Comparison of ENCODE assay signal across 12 cellular contexts in the genomic region with DNA sequence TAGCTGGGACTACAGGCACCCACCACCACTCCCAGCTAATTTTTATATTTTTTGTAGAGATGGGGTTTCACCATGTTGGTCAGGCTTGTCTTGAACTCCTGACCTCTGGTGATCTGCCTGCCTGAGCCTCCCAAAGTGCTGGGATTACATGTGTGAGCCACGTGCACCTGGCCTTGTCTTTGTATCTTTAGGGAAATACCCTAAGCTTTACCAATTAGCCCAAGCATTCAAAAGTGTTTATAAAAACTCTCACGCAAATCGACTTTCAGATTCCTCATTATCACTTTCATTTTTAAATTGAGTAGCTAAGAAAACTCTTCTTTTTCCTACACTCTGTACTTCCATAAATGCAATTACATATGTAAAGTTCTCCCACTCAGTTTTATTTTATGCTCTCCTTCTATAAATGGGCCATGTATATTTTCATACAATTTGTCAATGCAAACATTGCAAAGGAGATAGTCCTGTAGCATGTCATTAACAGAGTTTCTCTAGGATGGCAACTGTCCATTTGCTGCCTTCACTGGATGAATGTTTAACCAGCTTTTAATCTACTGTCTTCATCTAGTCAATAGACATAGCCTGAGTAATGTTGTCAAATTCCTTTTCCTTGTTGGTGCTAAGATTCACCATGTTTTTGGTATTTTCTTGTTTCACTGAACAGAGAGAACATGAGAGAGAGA.
DNase-seq lines count a peak whose midpoint lies in the region; ATAC-seq and TF ChIP-seq lines count a peak whose summit lies in the region.
"Had no signal": no experiment of that assay in that cellular context is flagged by ENCODE, and none has a peak within 500 bp of the region (broad histone marks: within the 10 kb centered on the region; RNA-seq: fewer than 3 reads in every experiment).

No MANE protein-coding gene starts in this region.

- H3K27ac ChIP-seq in hepatocyte: no peak overlapping the region

- H3K9me2 ChIP-seq in hepatocyte (replicated peaks; ENCODE audit: insufficient read depth): no peaks in the 10 kb centered on the region

- H3K27me3 ChIP-seq in hepatocyte: no peaks in the 10 kb centered on the region

- no peak overlapping the region for H3K4me3 ChIP-seq in hepatocyte

- DNase-seq in hepatocyte (ENCODE audit: low spot score) (no peak), T-helper 1 cell (no peak), NCI-H2196 treated with DMSO at 0.1 percent for 48 hours (lab: John Stamatoyannopoulos, UW; ENCODE audit: unreplicated experiment) (no peak), SIG-M5 (lab: John Stamatoyannopoulos, UW) (no peak), NCI-H345 treated with DMSO at 0.1 percent for 48 hours (lab: John Stamatoyannopoulos, UW; ENCODE audit: unreplicated experiment) (no peak)
- DNase-seq: dermis blood vessel endothelial cell; GDM1; NCI-H187; stimulated activated CD8-positive, alpha-beta memory T cell treated with anti-CD3 and anti-CD28 coated beads, Interleukin-4, amount 100 ng/mL, for 48 hours had no signal

- H3K4me2 ChIP-seq in hepatocyte: peak overlapping the region; percentile 13

- H3K9me3 ChIP-seq in hepatocyte (ENCODE audit: low read depth): no peaks in the 10 kb centered on the region

- H3K36me3 ChIP-seq in hepatocyte (replicated peaks; ENCODE audit: insufficient read depth, low read depth): no peaks in the 10 kb centered on the region

- no peak overlapping the region for H2AFZ ChIP-seq in hepatocyte

- WGBS in hepatocyte (ENCODE audit: low lambda C conversion rate, missing lambda C conversion rate): 65% methylated on average over 3 of the region's 3 CpGs

- no peaks in the 10 kb centered on the region for H3K4me1 ChIP-seq in hepatocyte (ENCODE audit: insufficient read depth)

- TF ChIP-seq CTCF in hepatocyte (IDR thresholded peaks at IDR 0.05; ENCODE audit: poor library complexity): no peak

- no peaks in the 10 kb centered on the region for H3K79me2 ChIP-seq in hepatocyte

- H4K20me1 ChIP-seq in hepatocyte (ENCODE audit: insufficient read depth, poor library complexity, severe bottlenecking): no peaks in the 10 kb centered on the region

- ATAC-seq in GM18870 (IDR thresholded peaks at IDR 0.05; ENCODE audit: unreplicated experiment) (peak; percentile 59), GM21717 (IDR thresholded peaks at IDR 0.05; ENCODE audit: unreplicated experiment) (peak; percentile 72), HG03135 (IDR thresholded peaks at IDR 0.05; ENCODE audit: unreplicated experiment) (peak; percentile 62)
